18 cellular contexts compared by ENCODE assay signal in genomic region chr5:14669975-14670374, GRCh38. TPM values are rescaled to one million over a fixed set of nuclear protein-coding genes. Genes with fewer than 3 reads are reported as not detected.
A peak's percentile ranks its signal among the peaks of the same experiment; 100 is the strongest.
DNase-seq lines count a peak whose midpoint lies in the region; ATAC-seq, FAIRE-seq and TF ChIP-seq lines count a peak whose summit lies in the region.
"Had no signal": no experiment of that assay in that cellular context is flagged by ENCODE, and none has a peak within 500 bp of the region (broad histone marks: within the 10 kb centered on the region; RNA-seq: fewer than 3 reads in every experiment).

No MANE protein-coding gene starts in this region.

- peaks cover 0 to 38% (median 2%) of the 10 kb centered on the region in 3 donors for H3K36me3 Mint-ChIP-seq in CD8-positive, alpha-beta memory T cell
- H3K36me3 Mint-ChIP-seq in activated naive CD8-positive, alpha-beta T cell = peaks cover 18% of the 10 kb centered on the region

- H3K27ac ChIP-seq in CD8-positive, alpha-beta memory T cell (ENCODE audit: low read depth, low read length) = no peak overlapping the region
- peak overlapping the region; percentile 55 for H3K27ac ChIP-seq in keratinocyte (ENCODE audit: control insufficient read depth, insufficient read depth, low read length)

- FAIRE-seq in keratinocyte (lab: Jason Lieb, UNC) = peak; percentile 20

- H4K20me1 ChIP-seq in keratinocyte (ENCODE audit: control insufficient read depth, extremely low read depth, insufficient read depth, low read length) = peaks cover 5% of the 10 kb centered on the region

- no peaks in the 10 kb centered on the region for H3K36me3 ChIP-seq in CD8-positive, alpha-beta memory T cell (ENCODE audit: insufficient read depth, low read length)
- H3K36me3 ChIP-seq in keratinocyte (ENCODE audit: control insufficient read depth in 2 of 2, extremely low read depth in 1 of 2, insufficient read depth in 2 of 2, low read length in 2 of 2) = peaks cover 0 to 7% of the 10 kb centered on the region in 2 experiments

- peak overlapping the region; percentile 13 for H3K9ac ChIP-seq in keratinocyte (ENCODE audit: control insufficient read depth, extremely low read depth, insufficient read depth, low read length)

- H2AFZ ChIP-seq in keratinocyte (ENCODE audit: control insufficient read depth, low read length) = no peak overlapping the region
- H2AFZ ChIP-seq: GM23338 had no signal

- no peak overlapping the region for H3K4me3 ChIP-seq in CD8-positive, alpha-beta memory T cell (ENCODE audit: low read length)
- no peak overlapping the region for H3K4me3 ChIP-seq in keratinocyte (ENCODE audit: control insufficient read depth in 2 of 3, extremely low read depth in 1 of 3, insufficient read depth in 2 of 3, low read depth in 1 of 3, low read length in 3 of 3)
- H3K4me3 ChIP-seq: GM23338, lung had no signal

- no peak for TF ChIP-seq CTCF in keratinocyte (optimal IDR thresholded peaks at IDR 0.05 in 1 of 3, IDR thresholded peaks at IDR 0.05 in 1 of 3, conservative IDR thresholded peaks at IDR 0.05 in 1 of 3; ENCODE audit: extremely low read depth in 1 of 3, insufficient read depth in 2 of 3, low read length in 3 of 3)

- H3K9me3 ChIP-seq in CD8-positive, alpha-beta memory T cell (ENCODE audit: low read length) = no peaks in the 10 kb centered on the region
- H3K9me3 ChIP-seq in keratinocyte (ENCODE audit: control insufficient read depth, low read depth, low read length) = no peaks in the 10 kb centered on the region

- H3K4me1 Mint-ChIP-seq in CD8-positive, alpha-beta memory T cell = peaks cover 86 to 96% (median 91%) of the 10 kb centered on the region in 3 donors
- H3K4me1 Mint-ChIP-seq in activated naive CD8-positive, alpha-beta T cell (ENCODE audit: low read depth) = peaks cover 89% of the 10 kb centered on the region

- peak overlapping the region in 7 of 8 donors; percentile 75 to 96 (median 86) for H3K27ac Mint-ChIP-seq in CD8-positive, alpha-beta memory T cell
- H3K27ac Mint-ChIP-seq in activated naive CD8-positive, alpha-beta T cell = peak overlapping the region; percentile 96
- H3K27ac Mint-ChIP-seq: activated naive CD4-positive, alpha-beta T cell treated with anti-CD3 and anti-CD28 coated beads, Interleukin-2, amount 50 U/mL, for 24 hours; GM23338; stimulated activated naive B cell treated with anti-CD40 and anti-IgM and Interleukin-4, amounts not matched to agents 10 μg/mL and 1 μg/mL and 100 μg/mL, for 72 hours had no signal

- POLR2A ChIA-PET in CD8-positive, alpha-beta memory T cell (lab: Charles Lee) = no interaction called here

- DNase-seq in CD8-positive, alpha-beta memory T cell = no peak
- peak; percentile 44 for DNase-seq in HT1080 (ENCODE audit: low read depth)
- DNase-seq in keratinocyte (ENCODE audit: low read depth, low spot score) = peak; percentile 28
- DNase-seq in NCI-H1105 (lab: John Stamatoyannopoulos, UW) = no peak
- no peak for DNase-seq in stimulated activated CD4-positive, alpha-beta T cell treated with anti-CD3 and anti-CD28 coated beads, Interleukin-4, amount 100 ng/mL, for 24 hours
- DNase-seq: activated CD4-positive, alpha-beta T cell treated with anti-CD3 and anti-CD28 coated beads, Interleukin-2, amount 50 U/mL, for 1 hour; cortex of kidney; GF-D8; KBM-7; NCI-H146; NCI-H526; stimulated activated naive B cell treated with anti-CD40 and anti-IgM and Interleukin-4, amounts not matched to agents 10 μg/mL and 1 μg/mL and 100 μg/mL, for 72 hours had no signal

- H3K79me2 ChIP-seq in keratinocyte (ENCODE audit: control insufficient read depth, insufficient read depth, low read length) = peaks cover 88% of the 10 kb centered on the region

- no peaks in the 10 kb centered on the region for H3K27me3 Mint-ChIP-seq in CD8-positive, alpha-beta memory T cell
- no peaks in the 10 kb centered on the region for H3K27me3 Mint-ChIP-seq in activated naive CD8-positive, alpha-beta T cell
- H3K27me3 Mint-ChIP-seq: activated naive CD4-positive, alpha-beta T cell treated with anti-CD3 and anti-CD28 coated beads, Interleukin-2, amount 50 U/mL, for 24 hours; stimulated activated naive B cell treated with anti-CD40 and anti-IgM and Interleukin-4, amounts not matched to agents 10 μg/mL and 1 μg/mL and 100 μg/mL, for 72 hours had no signal

- no peaks in the 10 kb centered on the region for H3K9me3 Mint-ChIP-seq in CD8-positive, alpha-beta memory T cell
- H3K9me3 Mint-ChIP-seq in activated naive CD8-positive, alpha-beta T cell (ENCODE audit: low read depth) = no peaks in the 10 kb centered on the region
- H3K9me3 Mint-ChIP-seq: activated naive CD4-positive, alpha-beta T cell treated with anti-CD3 and anti-CD28 coated beads, Interleukin-2, amount 50 U/mL, for 24 hours; GM23338 had no signal

- no peak for ATAC-seq in GM19463 (IDR thresholded peaks at IDR 0.05; ENCODE audit: unreplicated experiment)
- ATAC-seq in HG02840 (IDR thresholded peaks at IDR 0.05; ENCODE audit: low FRiP score, unreplicated experiment) = no peak
- ATAC-seq: GM23338; stimulated activated naive B cell treated with anti-CD40 and anti-IgM and Interleukin-4, amounts not matched to agents 10 μg/mL and 1 μg/mL and 100 μg/mL, for 72 hours had no signal

- CTCF ChIA-PET in CD8-positive, alpha-beta memory T cell (lab: Charles Lee) = interaction anchor here (0.7 to 1.9 kb wide), 5 partner anchors 11 to 57 kb away, joined by 3 to 5 read pairs (median 3); no protein-coding TSS in a partner anchor

- no peaks in the 10 kb centered on the region for H3K27me3 ChIP-seq in CD8-positive, alpha-beta memory T cell (ENCODE audit: insufficient read depth, low read length, poor library complexity, severe bottlenecking)
- no peaks in the 10 kb centered on the region for H3K27me3 ChIP-seq in keratinocyte (ENCODE audit: control insufficient read depth, extremely low read depth, insufficient read depth, low read length)

- peak overlapping the region; percentile 45 to 97 (median 63) for H3K4me3 Mint-ChIP-seq in CD8-positive, alpha-beta memory T cell
- peak overlapping the region; percentile 97 for H3K4me3 Mint-ChIP-seq in activated naive CD8-positive, alpha-beta T cell
- H3K4me3 Mint-ChIP-seq: activated naive CD4-positive, alpha-beta T cell treated with anti-CD3 and anti-CD28 coated beads, Interleukin-2, amount 50 U/mL, for 24 hours; GM23338; stimulated activated naive B cell treated with anti-CD40 and anti-IgM and Interleukin-4, amounts not matched to agents 10 μg/mL and 1 μg/mL and 100 μg/mL, for 72 hours had no signal

- H3K9me1 ChIP-seq in keratinocyte (ENCODE audit: control insufficient read depth, extremely low read depth, insufficient read depth, low read length) = peaks cover 2% of the 10 kb centered on the region

- peak overlapping the region; percentile 20 for H3K4me2 ChIP-seq in keratinocyte (ENCODE audit: control insufficient read depth, extremely low read depth, insufficient read depth, low read depth, low read length)
- H3K4me2 ChIP-seq: GM23338 had no signal

- dilution Hi-C loops in keratinocyte (cut with MboI; ENCODE audit: extremely low pct_ligation_motif_present, low sequenced_read_pairs) = no loop called here

- H3K4me1 ChIP-seq in CD8-positive, alpha-beta memory T cell (ENCODE audit: insufficient read depth, low read length) = peaks cover 84% of the 10 kb centered on the region
- H3K4me1 ChIP-seq in keratinocyte (ENCODE audit: control insufficient read depth, extremely low read depth, insufficient read depth, low read length) = peaks cover 63% of the 10 kb centered on the region

RNA-seq across cellular contexts. Expression of gene OTULIN, which starts 5.5 kb away (rescaled TPM):
- 10 to 100 TPM; 86.2 to 87.6 TPM for total RNA-seq in CD8-positive, alpha-beta memory T cell
- 28.1 TPM for polyA plus RNA-seq in CD8-positive, alpha-beta memory T cell
- 27.9 and 33.2 TPM in 2 replicates for total RNA-seq in HT1080 (2014; rRNA removed; shearing (Covaris generic))
- 14.4 and 17.5 TPM in 2 replicates for polyA plus RNA-seq in HT1080 (2015; cell fraction: cytosol; rRNA removed)
- polyA plus RNA-seq in HT1080 (2015; cell fraction: nucleus; rRNA removed) = 20.7 and 25.2 TPM in 2 replicates
- 14.7 to 18.4 TPM (median 18.3 TPM) in 3 replicates for polyA plus RNA-seq in keratinocyte
- polyA plus RNA-seq in keratinocyte (2011; ENCODE audit: low read depth) = 74.9 TPM
- 12.3 and 13.3 TPM in 2 replicates for polyA plus RNA-seq in keratinocyte (2011; cell fraction: cytosol; rRNA removed)
- 18.5 and 18.9 TPM in 2 replicates for polyA plus RNA-seq in keratinocyte (2011; cell fraction: nucleus; rRNA removed)
- polyA plus RNA-seq in keratinocyte (2012; ENCODE audit: low replicate concordance) = 14.5 and 15.8 TPM in 2 replicates
- polyA minus RNA-seq in keratinocyte = 9.5 to 33.1 TPM (median 29.2 TPM) in 3 replicates
- 28.0 TPM for polyA minus RNA-seq in keratinocyte (2011; cell fraction: cytosol; rRNA and poly(A)+ RNA removed)
- 14.6 and 28.2 TPM in 2 replicates for polyA minus RNA-seq in keratinocyte (2011; cell fraction: nucleus; rRNA and poly(A)+ RNA removed)

Comparison
In these comparisons a context has a peak if more than half of its experiments do, and no peak if none do; other contexts are left out.
1. DNase-seq: peak in HT1080 (single experiment) and keratinocyte (single experiment); none in CD8-positive, alpha-beta memory T cell (0 of 5), NCI-H1105 (single experiment) and stimulated activated CD4-positive, alpha-beta T cell treated with anti-CD3 and anti-CD28 coated beads, Interleukin-4, amount 100 ng/mL, for 24 hours (single experiment).